In the genomic region with DNA sequence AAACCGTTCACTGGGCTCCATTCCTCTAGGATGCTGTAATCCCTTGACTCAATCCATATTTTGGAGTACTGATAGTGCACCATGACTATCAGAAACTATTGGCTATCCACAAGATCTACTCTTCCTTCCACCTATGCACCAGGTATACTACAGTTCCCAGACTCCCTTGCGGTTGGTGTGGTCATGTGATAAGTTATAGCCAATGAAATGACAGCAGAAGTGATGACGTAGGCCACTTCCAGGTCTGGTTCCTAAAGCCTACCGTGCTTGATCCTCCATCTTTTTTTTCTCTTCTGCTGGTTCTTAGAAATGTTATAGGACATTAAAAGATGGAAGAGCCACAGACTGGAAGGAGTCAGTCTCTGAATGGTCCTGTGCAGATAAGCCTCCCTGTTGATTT, we compare ENCODE assay signal across 1 cellular context.
TF ChIP-seq lines count a peak whose summit lies in the region.

No MANE protein-coding gene starts in this region.

TF ChIP-seq in HepG2, 621 proteins besides CTCF, POLR2A, EP300 and RAD21 (continued from another document):
- TF ChIP-seq ZNF503 (CRISPR knock-in tag; IDR thresholded peaks at IDR 0.05) (no peak), CEBPZ (IDR thresholded peaks at IDR 0.05; ENCODE audit: low read length) (no peak)
- TF ChIP-seq, protein P1, sequence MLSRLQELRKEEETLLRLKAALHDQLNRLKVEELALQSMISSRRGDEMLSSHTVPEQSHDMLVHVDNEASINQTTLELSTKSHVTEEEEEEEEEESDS (CRISPR knock-in tag; IDR thresholded peaks at IDR 0.05; ENCODE audit: borderline replicate concordance): no peak
